ENCODE assay signal across 1 cellular context in genomic region chr13:33285420-33286124, GRCh38.
TF ChIP-seq lines count a peak whose summit lies in the region.

A gene with protein sequence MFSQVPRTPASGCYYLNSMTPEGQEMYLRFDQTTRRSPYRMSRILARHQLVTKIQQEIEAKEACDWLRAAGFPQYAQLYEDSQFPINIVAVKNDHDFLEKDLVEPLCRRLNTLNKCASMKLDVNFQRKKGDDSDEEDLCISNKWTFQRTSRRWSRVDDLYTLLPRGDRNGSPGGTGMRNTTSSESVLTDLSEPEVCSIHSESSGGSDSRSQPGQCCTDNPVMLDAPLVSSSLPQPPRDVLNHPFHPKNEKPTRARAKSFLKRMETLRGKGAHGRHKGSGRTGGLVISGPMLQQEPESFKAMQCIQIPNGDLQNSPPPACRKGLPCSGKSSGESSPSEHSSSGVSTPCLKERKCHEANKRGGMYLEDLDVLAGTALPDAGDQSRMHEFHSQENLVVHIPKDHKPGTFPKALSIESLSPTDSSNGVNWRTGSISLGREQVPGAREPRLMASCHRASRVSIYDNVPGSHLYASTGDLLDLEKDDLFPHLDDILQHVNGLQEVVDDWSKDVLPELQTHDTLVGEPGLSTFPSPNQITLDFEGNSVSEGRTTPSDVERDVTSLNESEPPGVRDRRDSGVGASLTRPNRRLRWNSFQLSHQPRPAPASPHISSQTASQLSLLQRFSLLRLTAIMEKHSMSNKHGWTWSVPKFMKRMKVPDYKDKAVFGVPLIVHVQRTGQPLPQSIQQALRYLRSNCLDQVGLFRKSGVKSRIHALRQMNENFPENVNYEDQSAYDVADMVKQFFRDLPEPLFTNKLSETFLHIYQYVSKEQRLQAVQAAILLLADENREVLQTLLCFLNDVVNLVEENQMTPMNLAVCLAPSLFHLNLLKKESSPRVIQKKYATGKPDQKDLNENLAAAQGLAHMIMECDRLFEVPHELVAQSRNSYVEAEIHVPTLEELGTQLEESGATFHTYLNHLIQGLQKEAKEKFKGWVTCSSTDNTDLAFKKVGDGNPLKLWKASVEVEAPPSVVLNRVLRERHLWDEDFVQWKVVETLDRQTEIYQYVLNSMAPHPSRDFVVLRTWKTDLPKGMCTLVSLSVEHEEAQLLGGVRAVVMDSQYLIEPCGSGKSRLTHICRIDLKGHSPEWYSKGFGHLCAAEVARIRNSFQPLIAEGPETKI (minus strand): TSS chr13:33285755. CDS start chr13:33285638, 117 bp downstream.

TF ChIP-seq in HepG2, 621 proteins besides CTCF, POLR2A, EP300 and RAD21 (continued from another document and continues in another):
- peak; percentile 67; the same call in 1 of the 3 replicates for TF ChIP-seq MXI1 (IDR thresholded peaks at IDR 0.05; ENCODE audit: borderline replicate concordance, low read depth, low read length)
- peak; percentile 86 for TF ChIP-seq NFYB (CRISPR knock-in tag; IDR thresholded peaks at IDR 0.05)
- TF ChIP-seq, protein P1, sequence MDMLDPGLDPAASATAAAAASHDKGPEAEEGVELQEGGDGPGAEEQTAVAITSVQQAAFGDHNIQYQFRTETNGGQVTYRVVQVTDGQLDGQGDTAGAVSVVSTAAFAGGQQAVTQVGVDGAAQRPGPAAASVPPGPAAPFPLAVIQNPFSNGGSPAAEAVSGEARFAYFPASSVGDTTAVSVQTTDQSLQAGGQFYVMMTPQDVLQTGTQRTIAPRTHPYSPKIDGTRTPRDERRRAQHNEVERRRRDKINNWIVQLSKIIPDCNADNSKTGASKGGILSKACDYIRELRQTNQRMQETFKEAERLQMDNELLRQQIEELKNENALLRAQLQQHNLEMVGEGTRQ (IDR thresholded peaks at IDR 0.05; ENCODE audit: low read depth, low read length) = peak; percentile 98
- TF ChIP-seq, protein P1 (CRISPR knock-in tag; IDR thresholded peaks at IDR 0.05; ENCODE audit: borderline replicate concordance) = peak; percentile 99; the same call in 1 of the 2 replicates
- TF ChIP-seq CEBPG (CRISPR knock-in tag; IDR thresholded peaks at IDR 0.05) = no peak
- peak; percentile 31; the same call in 1 of the 2 replicates for TF ChIP-seq ZFP91 (CRISPR knock-in tag; IDR thresholded peaks at IDR 0.05; ENCODE audit: borderline replicate concordance)
- no peak for TF ChIP-seq NR3C1 (CRISPR knock-in tag; IDR thresholded peaks at IDR 0.05)
- TF ChIP-seq TFDP1 (CRISPR knock-in tag; IDR thresholded peaks at IDR 0.05; ENCODE audit: borderline replicate concordance) = no peak; the same call in 1 of the 2 replicates
- no peak for TF ChIP-seq TFE3 (CRISPR knock-in tag; IDR thresholded peaks at IDR 0.05)
- TF ChIP-seq FOXO1 (CRISPR knock-in tag; IDR thresholded peaks at IDR 0.05) = 0 out of 2 replicates have a peak, but pooled peaks have one; percentile 45
- TF ChIP-seq HMG20B (CRISPR knock-in tag; conservative IDR thresholded peaks at IDR 0.05) = no peak
- no peak for TF ChIP-seq ZNF383 (CRISPR knock-in tag; IDR thresholded peaks at IDR 0.05; ENCODE audit: borderline replicate concordance)
- no peak; the same call in 1 of the 2 replicates for TF ChIP-seq FOXP4 (CRISPR knock-in tag; IDR thresholded peaks at IDR 0.05)
- no peak for TF ChIP-seq ZFP62 (CRISPR knock-in tag; IDR thresholded peaks at IDR 0.05)
- no peak for TF ChIP-seq RCOR2 (CRISPR knock-in tag; IDR thresholded peaks at IDR 0.05)
- TF ChIP-seq HHEX (CRISPR knock-in tag; IDR thresholded peaks at IDR 0.05) = no peak
- 0 out of 2 replicates have a peak, but pooled peaks have one; percentile 20 for TF ChIP-seq ISL2 (CRISPR knock-in tag; IDR thresholded peaks at IDR 0.05)
- no peak for TF ChIP-seq YEATS2 (CRISPR knock-in tag; IDR thresholded peaks at IDR 0.05; ENCODE audit: borderline replicate concordance)
- 0 out of 2 replicates have a peak, but pooled peaks have one; percentile 49 for TF ChIP-seq ZNF350 (CRISPR knock-in tag; IDR thresholded peaks at IDR 0.05; ENCODE audit: borderline replicate concordance, low read depth)
- TF ChIP-seq, protein P2, sequence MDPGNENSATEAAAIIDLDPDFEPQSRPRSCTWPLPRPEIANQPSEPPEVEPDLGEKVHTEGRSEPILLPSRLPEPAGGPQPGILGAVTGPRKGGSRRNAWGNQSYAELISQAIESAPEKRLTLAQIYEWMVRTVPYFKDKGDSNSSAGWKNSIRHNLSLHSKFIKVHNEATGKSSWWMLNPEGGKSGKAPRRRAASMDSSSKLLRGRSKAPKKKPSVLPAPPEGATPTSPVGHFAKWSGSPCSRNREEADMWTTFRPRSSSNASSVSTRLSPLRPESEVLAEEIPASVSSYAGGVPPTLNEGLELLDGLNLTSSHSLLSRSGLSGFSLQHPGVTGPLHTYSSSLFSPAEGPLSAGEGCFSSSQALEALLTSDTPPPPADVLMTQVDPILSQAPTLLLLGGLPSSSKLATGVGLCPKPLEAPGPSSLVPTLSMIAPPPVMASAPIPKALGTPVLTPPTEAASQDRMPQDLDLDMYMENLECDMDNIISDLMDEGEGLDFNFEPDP (CRISPR knock-in tag; conservative IDR thresholded peaks at IDR 0.05) = no peak
- no peak for TF ChIP-seq HOXD1 (CRISPR knock-in tag; IDR thresholded peaks at IDR 0.05)
- peak; percentile 41; the same call in 1 of the 2 replicates for TF ChIP-seq KDM5B (CRISPR knock-in tag; IDR thresholded peaks at IDR 0.05; ENCODE audit: borderline replicate concordance)
- TF ChIP-seq KMT2B (CRISPR knock-in tag; IDR thresholded peaks at IDR 0.05) = no peak
- no peak for TF ChIP-seq TOPORS (CRISPR knock-in tag; IDR thresholded peaks at IDR 0.05)
- TF ChIP-seq, protein P3, sequence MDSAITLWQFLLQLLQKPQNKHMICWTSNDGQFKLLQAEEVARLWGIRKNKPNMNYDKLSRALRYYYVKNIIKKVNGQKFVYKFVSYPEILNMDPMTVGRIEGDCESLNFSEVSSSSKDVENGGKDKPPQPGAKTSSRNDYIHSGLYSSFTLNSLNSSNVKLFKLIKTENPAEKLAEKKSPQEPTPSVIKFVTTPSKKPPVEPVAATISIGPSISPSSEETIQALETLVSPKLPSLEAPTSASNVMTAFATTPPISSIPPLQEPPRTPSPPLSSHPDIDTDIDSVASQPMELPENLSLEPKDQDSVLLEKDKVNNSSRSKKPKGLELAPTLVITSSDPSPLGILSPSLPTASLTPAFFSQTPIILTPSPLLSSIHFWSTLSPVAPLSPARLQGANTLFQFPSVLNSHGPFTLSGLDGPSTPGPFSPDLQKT (CRISPR knock-in tag; IDR thresholded peaks at IDR 0.05; ENCODE audit: borderline replicate concordance) = no peak
- TF ChIP-seq ZMAT5 (CRISPR knock-in tag; IDR thresholded peaks at IDR 0.05; ENCODE audit: borderline replicate concordance, low read depth) = no peak
- no peak; the same call in 1 of the 2 replicates for TF ChIP-seq MIXL1 (CRISPR knock-in tag; IDR thresholded peaks at IDR 0.05)
- no peak for TF ChIP-seq ZNF501 (CRISPR knock-in tag; IDR thresholded peaks at IDR 0.05)
- TF ChIP-seq HNRNPH1 (optimal IDR thresholded peaks at IDR 0.05; ENCODE audit: low read depth, low read length) = no peak
- TF ChIP-seq ESRRA (CRISPR knock-in tag; IDR thresholded peaks at IDR 0.05; ENCODE audit: low read depth) = no peak
- TF ChIP-seq, protein P4, sequence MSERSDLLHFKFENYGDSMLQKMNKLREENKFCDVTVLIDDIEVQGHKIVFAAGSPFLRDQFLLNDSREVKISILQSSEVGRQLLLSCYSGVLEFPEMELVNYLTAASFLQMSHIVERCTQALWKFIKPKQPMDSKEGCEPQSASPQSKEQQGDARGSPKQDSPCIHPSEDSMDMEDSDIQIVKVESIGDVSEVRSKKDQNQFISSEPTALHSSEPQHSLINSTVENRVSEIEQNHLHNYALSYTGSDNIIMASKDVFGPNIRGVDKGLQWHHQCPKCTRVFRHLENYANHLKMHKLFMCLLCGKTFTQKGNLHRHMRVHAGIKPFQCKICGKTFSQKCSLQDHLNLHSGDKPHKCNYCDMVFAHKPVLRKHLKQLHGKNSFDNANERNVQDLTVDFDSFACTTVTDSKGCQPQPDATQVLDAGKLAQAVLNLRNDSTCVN (CRISPR knock-in tag; IDR thresholded peaks at IDR 0.05; ENCODE audit: borderline replicate concordance) = no peak
- 0 out of 2 replicates have a peak, but pooled peaks have one; percentile 8 for TF ChIP-seq RARA (CRISPR knock-in tag; IDR thresholded peaks at IDR 0.05)
- TF ChIP-seq REPIN1 (CRISPR knock-in tag; IDR thresholded peaks at IDR 0.05; ENCODE audit: borderline replicate concordance, low read depth) = no peak; the same call in 1 of the 2 replicates
- TF ChIP-seq, protein P5, sequence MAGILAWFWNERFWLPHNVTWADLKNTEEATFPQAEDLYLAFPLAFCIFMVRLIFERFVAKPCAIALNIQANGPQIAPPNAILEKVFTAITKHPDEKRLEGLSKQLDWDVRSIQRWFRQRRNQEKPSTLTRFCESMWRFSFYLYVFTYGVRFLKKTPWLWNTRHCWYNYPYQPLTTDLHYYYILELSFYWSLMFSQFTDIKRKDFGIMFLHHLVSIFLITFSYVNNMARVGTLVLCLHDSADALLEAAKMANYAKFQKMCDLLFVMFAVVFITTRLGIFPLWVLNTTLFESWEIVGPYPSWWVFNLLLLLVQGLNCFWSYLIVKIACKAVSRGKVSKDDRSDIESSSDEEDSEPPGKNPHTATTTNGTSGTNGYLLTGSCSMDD (CRISPR knock-in tag; IDR thresholded peaks at IDR 0.05) = no peak
- TF ChIP-seq, protein P6, sequence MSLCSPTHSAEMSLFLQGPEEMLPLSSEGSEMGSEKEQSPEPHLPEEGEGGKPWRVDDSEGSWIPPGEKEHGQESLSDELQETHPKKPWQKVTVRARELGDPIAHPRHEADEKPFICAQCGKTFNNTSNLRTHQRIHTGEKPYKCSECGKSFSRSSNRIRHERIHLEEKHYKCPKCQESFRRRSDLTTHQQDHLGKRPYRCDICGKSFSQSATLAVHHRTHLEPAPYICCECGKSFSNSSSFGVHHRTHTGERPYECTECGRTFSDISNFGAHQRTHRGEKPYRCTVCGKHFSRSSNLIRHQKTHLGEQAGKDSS (CRISPR knock-in tag; IDR thresholded peaks at IDR 0.05; ENCODE audit: borderline replicate concordance, low read depth) = peak; percentile 19; the same call in 1 of the 2 replicates
- no peak for TF ChIP-seq SNAPC5 (CRISPR knock-in tag; IDR thresholded peaks at IDR 0.05; ENCODE audit: borderline replicate concordance)
- 0 out of 2 replicates have a peak, but pooled peaks have one; percentile 20 for TF ChIP-seq PPARG (CRISPR knock-in tag; conservative IDR thresholded peaks at IDR 0.05)
- peak; percentile 45; the same call in 1 of the 2 replicates for TF ChIP-seq HDAC2 (CRISPR knock-in tag; IDR thresholded peaks at IDR 0.05)
- no peak for TF ChIP-seq FOSL1 (CRISPR knock-in tag; IDR thresholded peaks at IDR 0.05; ENCODE audit: borderline replicate concordance)
- TF ChIP-seq ZBTB1 (CRISPR knock-in tag; IDR thresholded peaks at IDR 0.05; ENCODE audit: borderline replicate concordance) = no peak
- peak; percentile 65 for TF ChIP-seq TEAD3 (CRISPR knock-in tag; optimal IDR thresholded peaks at IDR 0.05; ENCODE audit: borderline replicate concordance)
